Comparison of ENCODE assay signal across 8 cellular contexts in the genomic region with DNA sequence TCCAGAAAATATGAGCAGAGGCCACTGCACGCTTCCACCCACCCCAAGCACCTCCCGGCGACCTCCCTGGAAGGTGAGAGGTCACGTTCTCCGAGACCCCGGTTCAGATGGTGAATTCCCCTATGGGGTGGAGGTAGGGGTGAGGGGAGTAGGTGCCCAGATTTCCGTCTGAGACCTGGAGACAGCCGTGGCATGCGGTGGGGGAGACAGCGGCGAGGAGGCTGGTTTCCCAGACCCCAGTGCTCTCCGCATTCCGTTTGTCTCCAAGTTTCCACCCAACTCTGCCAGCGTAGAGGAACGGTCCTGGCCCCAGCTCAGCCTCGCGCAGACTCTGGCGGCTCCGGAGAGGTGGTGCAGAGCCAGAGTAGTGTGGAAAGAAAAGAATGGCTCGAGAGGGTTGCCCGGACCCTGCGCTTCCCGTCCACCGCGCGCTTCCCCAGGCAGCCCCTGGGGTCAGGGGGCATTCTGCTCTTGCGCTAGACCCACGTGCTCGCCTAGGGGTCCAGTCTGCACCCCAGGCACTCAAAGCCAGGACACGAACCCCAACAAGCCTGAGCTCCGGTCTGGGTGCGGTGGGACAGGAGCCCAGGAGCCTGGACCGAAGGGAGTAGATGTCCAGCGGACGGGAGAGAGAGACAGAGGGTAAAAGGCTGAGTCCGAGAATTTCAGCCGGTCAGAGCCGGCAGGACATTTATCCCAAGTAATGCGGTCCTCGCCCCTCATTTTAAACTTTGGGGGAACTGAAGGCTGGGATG. TPM values are rescaled to one million over a fixed set of nuclear protein-coding genes. Genes with fewer than 3 reads are reported as not detected.
DNase-seq lines count a peak whose midpoint lies in the region; ATAC-seq lines count a peak whose summit lies in the region.

No MANE protein-coding gene starts in this region.

- H2BK12ac ChIP-seq in neuronal stem cell (ENCODE audit: low read length): no peak overlapping the region

- intact Hi-C loops in activated T-helper 1 cell treated with anti-CD3 and anti-CD28 coated beads, Interleukin-12 subunit alpha, Interleukin-12 subunit beta, Interleukin-2, Interleukin-4 antibody, amounts not matched to agents 30 ng/mL and 10 ng/mL and 1 ng/mL, durations not matched to agents 14 hours and 24 hours and 36 hours (cut with micrococcal nuclease): loop anchor here (2.0 to 5.0 kb wide), 2 partner anchors 266 to 738 kb away; partner anchors contain the start of genes TTC19 and ZSWIM7

- H2BK5ac ChIP-seq in neuronal stem cell (ENCODE audit: low read length): no peak overlapping the region

- H3K27ac Mint-ChIP-seq in activated T-helper 1 cell treated with anti-CD3 and anti-CD28 coated beads, Interleukin-12 subunit alpha, Interleukin-12 subunit beta, Interleukin-2, Interleukin-4 antibody, amounts not matched to agents 30 ng/mL and 10 ng/mL and 1 ng/mL, durations not matched to agents 14 hours and 24 hours and 36 hours: no peak overlapping the region

- WGBS in neuronal stem cell (ENCODE audit: extremely low coverage in 2 of 2, insufficient read length in 2 of 2, insufficient replicate concordance in 1 of 2), 2 donors: no CpG with 5 or more reads among the region's 40 CpGs

- peaks cover 81% of the 10 kb centered on the region for H3K27me3 Mint-ChIP-seq in activated T-helper 1 cell treated with anti-CD3 and anti-CD28 coated beads, Interleukin-12 subunit alpha, Interleukin-12 subunit beta, Interleukin-2, Interleukin-4 antibody, amounts not matched to agents 30 ng/mL and 10 ng/mL and 1 ng/mL, durations not matched to agents 14 hours and 24 hours and 36 hours (ENCODE audit: insufficient read depth)

- H2BK120ac ChIP-seq in neuronal stem cell (ENCODE audit: low read depth, low read length): no peak overlapping the region

- no peak overlapping the region for H3K4ac ChIP-seq in neuronal stem cell (ENCODE audit: low read length)

- H4K91ac ChIP-seq in neuronal stem cell (ENCODE audit: low read depth, low read length, poor library complexity): no peak overlapping the region

- H3K36me3 Mint-ChIP-seq in activated T-helper 1 cell treated with anti-CD3 and anti-CD28 coated beads, Interleukin-12 subunit alpha, Interleukin-12 subunit beta, Interleukin-2, Interleukin-4 antibody, amounts not matched to agents 30 ng/mL and 10 ng/mL and 1 ng/mL, durations not matched to agents 14 hours and 24 hours and 36 hours (ENCODE audit: low read depth): no peaks in the 10 kb centered on the region

- peaks cover 9 to 14% of the 10 kb centered on the region in 2 donors for H3K4me1 ChIP-seq in neuronal stem cell (ENCODE audit: control insufficient read depth in 2 of 2, insufficient read depth in 1 of 2, low read depth in 1 of 2, low read length in 2 of 2)

- no peak overlapping the region for H2AK5ac ChIP-seq in neuronal stem cell (ENCODE audit: low read depth, low read length)

- peaks cover 26% of the 10 kb centered on the region for H3K4me1 Mint-ChIP-seq in activated T-helper 1 cell treated with anti-CD3 and anti-CD28 coated beads, Interleukin-12 subunit alpha, Interleukin-12 subunit beta, Interleukin-2, Interleukin-4 antibody, amounts not matched to agents 30 ng/mL and 10 ng/mL and 1 ng/mL, durations not matched to agents 14 hours and 24 hours and 36 hours (ENCODE audit: low read depth)

- H3K9ac ChIP-seq in neuronal stem cell (ENCODE audit: low read depth, low read length, poor library complexity): peak overlapping the region; percentile 75

- H3K27ac ChIP-seq in neuronal stem cell (replicated peaks; ENCODE audit: low read length): no peak overlapping the region

- H4K8ac ChIP-seq in neuronal stem cell (ENCODE audit: low read depth, low read length): no peak overlapping the region

- no peaks in the 10 kb centered on the region for H3K36me3 ChIP-seq in neuronal stem cell (replicated peaks in 1 of 2; ENCODE audit: control insufficient read depth in 2 of 2, insufficient read depth in 2 of 2, low read length in 2 of 2)

- H3K79me1 ChIP-seq in neuronal stem cell (ENCODE audit: low read depth, low read length): no peaks in the 10 kb centered on the region

- ATAC-seq in HG03135 (IDR thresholded peaks at IDR 0.05; ENCODE audit: unreplicated experiment): no peak

- peak overlapping the region; percentile 76 to 79 for H3K4me3 ChIP-seq in neuronal stem cell (ENCODE audit: low read length in 2 of 2)

- peak overlapping the region; percentile 85 for H3K18ac ChIP-seq in neuronal stem cell (ENCODE audit: low read length)

- H3K23ac ChIP-seq in neuronal stem cell (ENCODE audit: low read depth, low read length, poor library complexity): no peak overlapping the region

- peak overlapping the region; percentile 72 for H3K4me3 Mint-ChIP-seq in activated T-helper 1 cell treated with anti-CD3 and anti-CD28 coated beads, Interleukin-12 subunit alpha, Interleukin-12 subunit beta, Interleukin-2, Interleukin-4 antibody, amounts not matched to agents 30 ng/mL and 10 ng/mL and 1 ng/mL, durations not matched to agents 14 hours and 24 hours and 36 hours

- peaks cover 7 to 54% (median 40%) of the 10 kb centered on the region in 3 experiments for H3K27me3 ChIP-seq in neuronal stem cell (ENCODE audit: control insufficient read depth in 3 of 3, insufficient read depth in 3 of 3, low read depth in 1 of 3, low read length in 3 of 3)

- H2BK15ac ChIP-seq in neuronal stem cell (ENCODE audit: low read length): peak overlapping the region; percentile 42

- H3K14ac ChIP-seq in neuronal stem cell (ENCODE audit: low read length): no peak overlapping the region

- peak overlapping the region; percentile 96 for H2AFZ ChIP-seq in neuronal stem cell (ENCODE audit: low read length)

- H3K9me3 Mint-ChIP-seq in activated T-helper 1 cell treated with anti-CD3 and anti-CD28 coated beads, Interleukin-12 subunit alpha, Interleukin-12 subunit beta, Interleukin-2, Interleukin-4 antibody, amounts not matched to agents 30 ng/mL and 10 ng/mL and 1 ng/mL, durations not matched to agents 14 hours and 24 hours and 36 hours: no peaks in the 10 kb centered on the region

- DNase-seq in stimulated activated CD4-positive, alpha-beta T cell treated with anti-CD3 and anti-CD28 coated beads, Interleukin-15, amount 100 ng/mL, for 24 hours: peak; percentile 25
- no peak for DNase-seq in stimulated activated CD4-positive, alpha-beta T cell treated with anti-CD3 and anti-CD28 coated beads, Interleukin-12 subunit alpha, Interleukin-12 subunit beta, amount 100 ng/mL, for 4 hours
- DNase-seq in activated T-helper 1 cell treated with anti-CD3 and anti-CD28 coated beads, Interleukin-12 subunit alpha, Interleukin-12 subunit beta, Interleukin-2, Interleukin-4 antibody, amounts not matched to agents 30 ng/mL and 10 ng/mL and 1 ng/mL, durations not matched to agents 14 hours and 24 hours and 36 hours (ENCODE audit: low spot score): no peak
- peak; percentile 55 for DNase-seq in glomerular visceral epithelial cell (ENCODE audit: extremely low spot score)
- DNase-seq in neuronal stem cell (ENCODE audit: low spot score): peak; percentile 51
- no peak for DNase-seq in NCI-H2107 treated with DMSO at 0.1 percent for 48 hours (lab: John Stamatoyannopoulos, UW; ENCODE audit: unreplicated experiment)
- no peak for DNase-seq in effector CD4-positive, alpha-beta T cell

- H3K4me2 ChIP-seq in neuronal stem cell (ENCODE audit: insufficient read depth, low read length, poor library complexity, severe bottlenecking): peak overlapping the region; percentile 92

- no peaks in the 10 kb centered on the region for H3K9me3 ChIP-seq in neuronal stem cell (replicated peaks in 1 of 2; ENCODE audit: control insufficient read depth in 2 of 2, insufficient read depth in 1 of 2, low read depth in 1 of 2, low read length in 2 of 2)

RNA-seq across cellular contexts. Expression of gene PMP22, which starts 3.9 kb away (rescaled TPM):
- 0.54 and 1.6 TPM in 2 replicates for total RNA-seq in activated T-helper 1 cell treated with anti-CD3 and anti-CD28 coated beads, Interleukin-12 subunit alpha, Interleukin-12 subunit beta, Interleukin-2, Interleukin-4 antibody, amounts not matched to agents 30 ng/mL and 10 ng/mL and 1 ng/mL, durations not matched to agents 14 hours and 24 hours and 36 hours
- polyA plus RNA-seq in neuronal stem cell (2013, experiment 1 of 2): 8.6 TPM
- polyA plus RNA-seq in neuronal stem cell (2013, experiment 2 of 2): 8.7 TPM

Comparison
In these comparisons a context has a peak if more than half of its experiments do, and no peak if none do; other contexts are left out.
1. DNase-seq: peak in stimulated activated CD4-positive, alpha-beta T cell treated with anti-CD3 and anti-CD28 coated beads, Interleukin-15, amount 100 ng/mL, for 24 hours (single experiment), glomerular visceral epithelial cell (single experiment) and neuronal stem cell (single experiment); none in stimulated activated CD4-positive, alpha-beta T cell treated with anti-CD3 and anti-CD28 coated beads, Interleukin-12 subunit alpha, Interleukin-12 subunit beta, amount 100 ng/mL, for 4 hours (single experiment), activated T-helper 1 cell treated with anti-CD3 and anti-CD28 coated beads, Interleukin-12 subunit alpha, Interleukin-12 subunit beta, Interleukin-2, Interleukin-4 antibody, amounts not matched to agents 30 ng/mL and 10 ng/mL and 1 ng/mL, durations not matched to agents 14 hours and 24 hours and 36 hours (single experiment), NCI-H2107 treated with DMSO at 0.1 percent for 48 hours (single experiment) and effector CD4-positive, alpha-beta T cell (single experiment).